ENCODE assay signal across 1 cellular context in the genomic region with DNA sequence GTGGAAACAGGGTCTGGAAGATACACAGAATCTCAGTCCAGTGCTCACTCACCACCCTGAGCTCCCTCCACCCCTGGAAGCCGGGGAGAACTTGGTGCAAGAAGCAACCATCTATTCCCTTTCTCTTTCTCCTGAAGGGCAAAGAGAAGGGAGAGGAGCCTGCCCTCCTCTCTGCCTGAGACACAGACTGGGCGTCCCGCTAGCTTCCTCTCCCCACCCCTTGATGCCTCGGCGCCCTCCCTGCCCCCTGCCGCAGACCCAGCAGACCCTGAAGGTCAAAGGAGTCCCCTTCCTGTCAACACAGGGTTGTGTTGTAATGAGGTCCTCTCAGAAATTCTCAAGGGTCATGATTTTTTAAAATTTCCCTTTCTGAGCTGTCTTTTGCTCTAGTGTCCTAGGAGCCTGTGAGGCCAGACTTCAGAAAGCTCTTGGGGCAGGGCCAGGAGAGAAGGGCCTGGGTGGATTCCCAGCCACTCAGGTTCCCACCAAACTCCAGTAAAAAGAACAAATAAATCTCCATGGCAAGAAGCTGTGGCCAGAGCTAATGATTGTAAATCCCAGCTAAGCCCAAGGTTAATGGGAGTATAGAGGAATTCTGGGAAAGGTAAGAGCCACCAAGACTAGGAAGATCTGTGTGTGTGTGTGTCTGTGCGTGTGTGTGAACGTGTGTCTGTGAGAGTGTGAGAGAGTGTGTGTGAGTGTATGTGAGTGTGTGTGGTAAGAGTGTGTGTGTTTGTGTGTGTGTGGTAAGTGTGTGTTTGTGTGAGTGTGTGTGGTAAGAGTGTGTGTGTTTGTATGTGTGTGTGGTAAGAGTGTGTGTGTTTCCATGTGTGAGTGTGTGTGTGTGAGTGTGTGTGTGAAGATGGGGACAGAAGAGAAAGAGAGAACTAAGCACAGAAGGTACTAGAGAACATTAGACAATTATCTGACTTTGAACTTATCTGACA.
TF ChIP-seq lines count a peak whose summit lies in the region.

No MANE protein-coding gene starts in this region.

TF ChIP-seq in HepG2, 621 proteins besides CTCF, POLR2A, EP300 and RAD21 (continued from another document and continues in another):
- TF ChIP-seq AHR (CRISPR knock-in tag; IDR thresholded peaks at IDR 0.05) (no peak), ZNF496 (CRISPR knock-in tag; IDR thresholded peaks at IDR 0.05; ENCODE audit: insufficient replicate concordance) (no peak), ZNF224 (CRISPR knock-in tag; IDR thresholded peaks at IDR 0.05) (no peak), ZNF841 (CRISPR knock-in tag; IDR thresholded peaks at IDR 0.05; ENCODE audit: borderline replicate concordance) (no peak), ZNF598 (CRISPR knock-in tag; IDR thresholded peaks at IDR 0.05; ENCODE audit: borderline replicate concordance) (no peak), NRL (CRISPR knock-in tag; IDR thresholded peaks at IDR 0.05; ENCODE audit: borderline replicate concordance) (no peak), POLR2AphosphoS2 (IDR thresholded peaks at IDR 0.05; ENCODE audit: low read depth, low read length) (no peak), ZNF7 (CRISPR knock-in tag; IDR thresholded peaks at IDR 0.05) (no peak), ZNF335 (CRISPR knock-in tag; IDR thresholded peaks at IDR 0.05) (no peak), ISL2 (CRISPR knock-in tag; IDR thresholded peaks at IDR 0.05) (no peak), KDM3A (CRISPR knock-in tag; IDR thresholded peaks at IDR 0.05; ENCODE audit: low read depth) (no peak), MXI1 (IDR thresholded peaks at IDR 0.05; ENCODE audit: borderline replicate concordance, low read depth, low read length) (no peak), NR2F1 (CRISPR knock-in tag; IDR thresholded peaks at IDR 0.05) (no peak), ZNF589 (CRISPR knock-in tag; conservative IDR thresholded peaks at IDR 0.05) (no peak), IRF2 (CRISPR knock-in tag; IDR thresholded peaks at IDR 0.05) (no peak), ZSCAN29 (CRISPR knock-in tag; conservative IDR thresholded peaks at IDR 0.05) (0 out of 2 replicates have a peak, but pooled peaks have one; percentile 50), SMAD1 (CRISPR knock-in tag; IDR thresholded peaks at IDR 0.05; ENCODE audit: borderline replicate concordance, low read depth) (no peak), ZNF343 (CRISPR knock-in tag; IDR thresholded peaks at IDR 0.05) (no peak), TGIF2 (CRISPR knock-in tag; IDR thresholded peaks at IDR 0.05) (no peak), ZNF235 (CRISPR knock-in tag; IDR thresholded peaks at IDR 0.05; ENCODE audit: borderline replicate concordance) (no peak), NFRKB (IDR thresholded peaks at IDR 0.05) (no peak), GRHL1 (CRISPR knock-in tag; conservative IDR thresholded peaks at IDR 0.05) (no peak), BCL3 (CRISPR knock-in tag; IDR thresholded peaks at IDR 0.05) (no peak), NONO (IDR thresholded peaks at IDR 0.05) (peak; percentile 25; the same call in 1 of the 2 replicates), NONO (CRISPR knock-in tag; conservative IDR thresholded peaks at IDR 0.05) (no peak), ZNF672 (CRISPR knock-in tag; IDR thresholded peaks at IDR 0.05) (no peak), ZNF230 (CRISPR knock-in tag; IDR thresholded peaks at IDR 0.05) (0 out of 2 replicates have a peak, but pooled peaks have one; percentile 35), KLF16 (CRISPR knock-in tag; IDR thresholded peaks at IDR 0.05) (no peak), ELK4 (CRISPR knock-in tag; IDR thresholded peaks at IDR 0.05; ENCODE audit: borderline replicate concordance) (no peak)
- TF ChIP-seq, protein P1, sequence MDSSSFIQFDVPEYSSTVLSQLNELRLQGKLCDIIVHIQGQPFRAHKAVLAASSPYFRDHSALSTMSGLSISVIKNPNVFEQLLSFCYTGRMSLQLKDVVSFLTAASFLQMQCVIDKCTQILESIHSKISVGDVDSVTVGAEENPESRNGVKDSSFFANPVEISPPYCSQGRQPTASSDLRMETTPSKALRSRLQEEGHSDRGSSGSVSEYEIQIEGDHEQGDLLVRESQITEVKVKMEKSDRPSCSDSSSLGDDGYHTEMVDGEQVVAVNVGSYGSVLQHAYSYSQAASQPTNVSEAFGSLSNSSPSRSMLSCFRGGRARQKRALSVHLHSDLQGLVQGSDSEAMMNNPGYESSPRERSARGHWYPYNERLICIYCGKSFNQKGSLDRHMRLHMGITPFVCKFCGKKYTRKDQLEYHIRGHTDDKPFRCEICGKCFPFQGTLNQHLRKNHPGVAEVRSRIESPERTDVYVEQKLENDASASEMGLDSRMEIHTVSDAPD (CRISPR knock-in tag; IDR thresholded peaks at IDR 0.05), result no peak
- TF ChIP-seq, protein P2, sequence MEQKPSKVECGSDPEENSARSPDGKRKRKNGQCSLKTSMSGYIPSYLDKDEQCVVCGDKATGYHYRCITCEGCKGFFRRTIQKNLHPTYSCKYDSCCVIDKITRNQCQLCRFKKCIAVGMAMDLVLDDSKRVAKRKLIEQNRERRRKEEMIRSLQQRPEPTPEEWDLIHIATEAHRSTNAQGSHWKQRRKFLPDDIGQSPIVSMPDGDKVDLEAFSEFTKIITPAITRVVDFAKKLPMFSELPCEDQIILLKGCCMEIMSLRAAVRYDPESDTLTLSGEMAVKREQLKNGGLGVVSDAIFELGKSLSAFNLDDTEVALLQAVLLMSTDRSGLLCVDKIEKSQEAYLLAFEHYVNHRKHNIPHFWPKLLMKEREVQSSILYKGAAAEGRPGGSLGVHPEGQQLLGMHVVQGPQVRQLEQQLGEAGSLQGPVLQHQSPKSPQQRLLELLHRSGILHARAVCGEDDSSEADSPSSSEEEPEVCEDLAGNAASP (CRISPR knock-in tag; IDR thresholded peaks at IDR 0.05; ENCODE audit: borderline replicate concordance), result no peak
- TF ChIP-seq, protein P3, sequence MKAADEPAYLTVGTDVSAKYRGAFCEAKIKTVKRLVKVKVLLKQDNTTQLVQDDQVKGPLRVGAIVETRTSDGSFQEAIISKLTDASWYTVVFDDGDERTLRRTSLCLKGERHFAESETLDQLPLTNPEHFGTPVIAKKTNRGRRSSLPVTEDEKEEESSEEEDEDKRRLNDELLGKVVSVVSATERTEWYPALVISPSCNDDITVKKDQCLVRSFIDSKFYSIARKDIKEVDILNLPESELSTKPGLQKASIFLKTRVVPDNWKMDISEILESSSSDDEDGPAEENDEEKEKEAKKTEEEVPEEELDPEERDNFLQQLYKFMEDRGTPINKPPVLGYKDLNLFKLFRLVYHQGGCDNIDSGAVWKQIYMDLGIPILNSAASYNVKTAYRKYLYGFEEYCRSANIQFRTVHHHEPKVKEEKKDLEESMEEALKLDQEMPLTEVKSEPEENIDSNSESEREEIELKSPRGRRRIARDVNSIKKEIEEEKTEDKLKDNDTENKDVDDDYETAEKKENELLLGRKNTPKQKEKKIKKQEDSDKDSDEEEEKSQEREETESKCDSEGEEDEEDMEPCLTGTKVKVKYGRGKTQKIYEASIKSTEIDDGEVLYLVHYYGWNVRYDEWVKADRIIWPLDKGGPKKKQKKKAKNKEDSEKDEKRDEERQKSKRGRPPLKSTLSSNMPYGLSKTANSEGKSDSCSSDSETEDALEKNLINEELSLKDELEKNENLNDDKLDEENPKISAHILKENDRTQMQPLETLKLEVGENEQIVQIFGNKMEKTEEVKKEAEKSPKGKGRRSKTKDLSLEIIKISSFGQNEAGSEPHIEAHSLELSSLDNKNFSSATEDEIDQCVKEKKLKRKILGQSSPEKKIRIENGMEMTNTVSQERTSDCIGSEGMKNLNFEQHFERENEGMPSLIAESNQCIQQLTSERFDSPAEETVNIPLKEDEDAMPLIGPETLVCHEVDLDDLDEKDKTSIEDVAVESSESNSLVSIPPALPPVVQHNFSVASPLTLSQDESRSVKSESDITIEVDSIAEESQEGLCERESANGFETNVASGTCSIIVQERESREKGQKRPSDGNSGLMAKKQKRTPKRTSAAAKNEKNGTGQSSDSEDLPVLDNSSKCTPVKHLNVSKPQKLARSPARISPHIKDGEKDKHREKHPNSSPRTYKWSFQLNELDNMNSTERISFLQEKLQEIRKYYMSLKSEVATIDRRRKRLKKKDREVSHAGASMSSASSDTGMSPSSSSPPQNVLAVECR (CRISPR knock-in tag; IDR thresholded peaks at IDR 0.05; ENCODE audit: borderline replicate concordance), result no peak
- TF ChIP-seq, protein P4, sequence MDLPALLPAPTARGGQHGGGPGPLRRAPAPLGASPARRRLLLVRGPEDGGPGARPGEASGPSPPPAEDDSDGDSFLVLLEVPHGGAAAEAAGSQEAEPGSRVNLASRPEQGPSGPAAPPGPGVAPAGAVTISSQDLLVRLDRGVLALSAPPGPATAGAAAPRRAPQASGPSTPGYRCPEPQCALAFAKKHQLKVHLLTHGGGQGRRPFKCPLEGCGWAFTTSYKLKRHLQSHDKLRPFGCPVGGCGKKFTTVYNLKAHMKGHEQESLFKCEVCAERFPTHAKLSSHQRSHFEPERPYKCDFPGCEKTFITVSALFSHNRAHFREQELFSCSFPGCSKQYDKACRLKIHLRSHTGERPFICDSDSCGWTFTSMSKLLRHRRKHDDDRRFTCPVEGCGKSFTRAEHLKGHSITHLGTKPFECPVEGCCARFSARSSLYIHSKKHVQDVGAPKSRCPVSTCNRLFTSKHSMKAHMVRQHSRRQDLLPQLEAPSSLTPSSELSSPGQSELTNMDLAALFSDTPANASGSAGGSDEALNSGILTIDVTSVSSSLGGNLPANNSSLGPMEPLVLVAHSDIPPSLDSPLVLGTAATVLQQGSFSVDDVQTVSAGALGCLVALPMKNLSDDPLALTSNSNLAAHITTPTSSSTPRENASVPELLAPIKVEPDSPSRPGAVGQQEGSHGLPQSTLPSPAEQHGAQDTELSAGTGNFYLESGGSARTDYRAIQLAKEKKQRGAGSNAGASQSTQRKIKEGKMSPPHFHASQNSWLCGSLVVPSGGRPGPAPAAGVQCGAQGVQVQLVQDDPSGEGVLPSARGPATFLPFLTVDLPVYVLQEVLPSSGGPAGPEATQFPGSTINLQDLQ (CRISPR knock-in tag; IDR thresholded peaks at IDR 0.05), result no peak
